Comparison of ENCODE assay signal across 8 cellular contexts in genomic region chr10:103692421-103693069, GRCh38.
DNase-seq lines count a peak whose midpoint lies in the region; ATAC-seq and TF ChIP-seq lines count a peak whose summit lies in the region.

No MANE protein-coding gene starts in this region.

- H3K79me2 ChIP-seq in OCI-LY7 (ENCODE audit: insufficient read depth, low read depth, low read length), result no peaks in the 10 kb centered on the region

- peak; percentile 54 for DNase-seq in activated naive CD4-positive, alpha-beta T cell treated with Interleukin-2 at 50 U/mL for 16 hours
- no peak for DNase-seq in activated naive CD4-positive, alpha-beta T cell treated with anti-CD3 and anti-CD28 coated beads, Interleukin-2, amount 50 U/mL, for 16 hours
- DNase-seq in OCI-LY7 (ENCODE audit: low spot score) (peak; percentile 75), fibroblast of pulmonary artery (ENCODE audit: low read depth) (no peak), substantia nigra (lab: John Stamatoyannopoulos, UW) (peak in 1 of 49 donors; percentile 24), DMS79 (lab: John Stamatoyannopoulos, UW) (no peak), T1000 (lab: John Stamatoyannopoulos, UW) (no peak)

- H3K4me2 ChIP-seq in OCI-LY7 (ENCODE audit: low read length), result peak overlapping the region; percentile 87

- TF ChIP-seq CTCF in OCI-LY7 (conservative IDR thresholded peaks at IDR 0.05; ENCODE audit: low read length), result no peak
- TF ChIP-seq CTCF in fibroblast of pulmonary artery (IDR thresholded peaks at IDR 0.05; ENCODE audit: low read length, missing control alignments), result no peak

- H4K20me1 ChIP-seq in OCI-LY7 (ENCODE audit: insufficient read depth, low read length), result no peaks in the 10 kb centered on the region

- intact Hi-C loops in OCI-LY7 (cut with micrococcal nuclease; ENCODE audit: unreplicated experiment), result no loop called here

- H3K4me1 ChIP-seq in OCI-LY7 (ENCODE audit: insufficient read depth, low read length, poor library complexity, severe bottlenecking), result peaks cover 51% of the 10 kb centered on the region

- peak overlapping the region; percentile 78; the same call in 1 of the 2 replicates for H2AFZ ChIP-seq in OCI-LY7 (ENCODE audit: low read length)

- H3K4me3 ChIP-seq in OCI-LY7 (ENCODE audit: low read depth, low read length, poor library complexity, severe bottlenecking) (peak overlapping the region; percentile 69), fibroblast of pulmonary artery (replicated peaks; ENCODE audit: low read depth, low read length) (peak overlapping the region; percentile 48)

- CTCF ChIA-PET in OCI-LY7 (lab: Charles Lee; ENCODE audit: unreplicated experiment), result no interaction called here

- H3K27ac ChIP-seq in OCI-LY7 (ENCODE audit: low read depth, low read length, poor library complexity, severe bottlenecking) (peak overlapping the region; percentile 24), substantia nigra (ENCODE audit: low read depth, low read length, poor library complexity, severe bottlenecking) (peak overlapping the region; percentile 87)

- no peaks in the 10 kb centered on the region for H3K36me3 ChIP-seq in OCI-LY7 (ENCODE audit: insufficient read depth, low read length)

- H3K9me2 ChIP-seq in OCI-LY7 (ENCODE audit: insufficient read depth, low read length), result no peaks in the 10 kb centered on the region

- H3K9me3 ChIP-seq in OCI-LY7 (ENCODE audit: low read length), result no peaks in the 10 kb centered on the region

- ATAC-seq in HG02610 (IDR thresholded peaks at IDR 0.05; ENCODE audit: unreplicated experiment), result peak; percentile 59

- BruUV-seq in OCI-LY7 (replicated peaks; lab: Mats Ljungman, UMichigan), result no TSS peak

- POLR2A ChIA-PET in OCI-LY7 (lab: Charles Lee), result no interaction called here

Comparison
In these comparisons a context has a peak if more than half of its experiments do, and no peak if none do; other contexts are left out.
1. DNase-seq: peak in activated naive CD4-positive, alpha-beta T cell treated with Interleukin-2 at 50 U/mL for 16 hours (single experiment) and OCI-LY7 (single experiment); none in activated naive CD4-positive, alpha-beta T cell treated with anti-CD3 and anti-CD28 coated beads, Interleukin-2, amount 50 U/mL, for 16 hours (single experiment), fibroblast of pulmonary artery (single experiment), DMS79 (single experiment) and T1000 (single experiment).